33 cellular contexts compared by ENCODE assay signal in genomic region chr1:52654063-52654462, GRCh38. TPM values are rescaled to one million over a fixed set of nuclear protein-coding genes. Genes with fewer than 3 reads are reported as not detected.
"Had no signal": no experiment of that assay in that cellular context is flagged by ENCODE, and none has a peak within 500 bp of the region (broad histone marks: within the 10 kb centered on the region; RNA-seq: fewer than 3 reads in every experiment).

No MANE protein-coding gene starts in this region.

- H3K27ac ChIP-seq: cardiac muscle cell, esophagus muscularis mucosa, heart right ventricle, left lung, lower lobe of right lung, pancreas, prostate gland, skin epidermis, upper lobe of left lung, WERI-Rb-1 had no signal

- DNase-seq: activated CD4-positive, alpha-beta T cell treated with anti-CD3 and anti-CD28 coated beads, Interleukin-2, amount 50 U/mL, for 1 hour; activated CD8-positive, alpha-beta T cell treated with anti-CD3 and anti-CD28 coated beads for 36 hours; activated T-cell treated with anti-CD3 and anti-CD28 coated beads, Interleukin-2, amount 50 U/mL, for 4 hours; aorta; cortex of kidney; foreskin melanocyte; heart right ventricle; kidney glomerular epithelial cell; left lung; lower lobe of right lung; mesendoderm; nucleus accumbens; pancreas; retina; stimulated activated CD4-positive, alpha-beta T cell treated with anti-CD3 and anti-CD28 coated beads, Interleukin-12 subunit alpha, Interleukin-12 subunit beta, amount 100 ng/mL, for 4 hours; stimulated activated CD4-positive, alpha-beta T cell treated with anti-CD3 and anti-CD28 coated beads, Interleukin-4, amount 100 ng/mL, for 1 hour; stimulated activated naive CD8-positive, alpha-beta T cell treated with anti-CD3 and anti-CD28 coated beads, Interleukin-15, amount 100 ng/mL, for 72 hours; substantia nigra; T1000; upper lobe of left lung; WERI-Rb-1 had no signal

- H3K27me3 ChIP-seq: cardiac muscle cell, esophagus muscularis mucosa, heart right ventricle, left lung, pancreas, upper lobe of left lung had no signal

- H3K4me1 Mint-ChIP-seq: brain, neural crest cell had no signal

- H3K27ac Mint-ChIP-seq: activated CD8-positive, alpha-beta T cell treated with anti-CD3 and anti-CD28 coated beads for 36 hours; activated T-helper 2 cell treated with anti-CD3 and anti-CD28 coated beads, Interferon-gamma antibody, Interleukin-2, Interleukin-4, amounts not matched to agents 10 μg/mL and 5 μg/mL and 100 μg/mL, durations not matched to agents 14 hours and 24 hours and 36 hours; brain; stimulated activated naive CD8-positive, alpha-beta T cell treated with anti-CD3 and anti-CD28 coated beads, Interleukin-15, amount 100 ng/mL, for 72 hours; T-helper 1 cell treated with Interleukin-12 subunit alpha and Interleukin-12 subunit beta and Interleukin-4 antibody, amounts not matched to agents 30 μg/mL and 1 μg/mL, for 36 hours had no signal

- H3K9me3 Mint-ChIP-seq: activated CD8-positive, alpha-beta T cell treated with anti-CD3 and anti-CD28 coated beads for 36 hours; activated T-cell treated with anti-CD3 and anti-CD28 coated beads, Interleukin-2, amount 50 U/mL, for 4 hours; activated T-helper 2 cell treated with anti-CD3 and anti-CD28 coated beads, Interferon-gamma antibody, Interleukin-2, Interleukin-4, amounts not matched to agents 10 μg/mL and 5 μg/mL and 100 μg/mL, durations not matched to agents 14 hours and 24 hours and 36 hours; brain; neural crest cell; stimulated activated naive CD8-positive, alpha-beta T cell treated with anti-CD3 and anti-CD28 coated beads, Interleukin-15, amount 100 ng/mL, for 72 hours; T-helper 1 cell treated with Interleukin-12 subunit alpha and Interleukin-12 subunit beta and Interleukin-4 antibody, amounts not matched to agents 30 μg/mL and 1 μg/mL, for 36 hours had no signal

- H3K4me1 ChIP-seq: esophagus muscularis mucosa, heart right ventricle, left lung, lower lobe of right lung, prostate gland, upper lobe of left lung had no signal

- ATAC-seq: activated CD8-positive, alpha-beta T cell treated with anti-CD3 and anti-CD28 coated beads for 36 hours; activated T-cell treated with anti-CD3 and anti-CD28 coated beads, Interleukin-2, amount 50 U/mL, for 4 hours; heart right ventricle; left lung; lower lobe of right lung; pancreas; sciatic nerve; stimulated activated naive CD8-positive, alpha-beta T cell treated with anti-CD3 and anti-CD28 coated beads, Interleukin-15, amount 100 ng/mL, for 72 hours had no signal

- H3K36me3 Mint-ChIP-seq: brain had no signal

- H3K27me3 Mint-ChIP-seq: activated CD8-positive, alpha-beta T cell treated with anti-CD3 and anti-CD28 coated beads for 36 hours; activated naive CD8-positive, alpha-beta T cell; brain; stimulated activated naive CD8-positive, alpha-beta T cell treated with anti-CD3 and anti-CD28 coated beads, Interleukin-15, amount 100 ng/mL, for 72 hours had no signal

- H3K4me3 Mint-ChIP-seq: activated CD8-positive, alpha-beta T cell treated with anti-CD3 and anti-CD28 coated beads for 36 hours; activated naive CD8-positive, alpha-beta T cell; activated T-cell treated with anti-CD3 and anti-CD28 coated beads, Interleukin-2, amount 50 U/mL, for 4 hours; brain; neural crest cell; stimulated activated naive CD8-positive, alpha-beta T cell treated with anti-CD3 and anti-CD28 coated beads, Interleukin-15, amount 100 ng/mL, for 72 hours; T-helper 1 cell treated with Interleukin-12 subunit alpha and Interleukin-12 subunit beta and Interleukin-4 antibody, amounts not matched to agents 30 μg/mL and 1 μg/mL, for 36 hours had no signal

- H3K4me3 ChIP-seq: cardiac muscle cell, esophagus muscularis mucosa, heart right ventricle, left lung, lower lobe of right lung, pancreas, prostate gland, skin epidermis, upper lobe of left lung had no signal

- H3K36me3 ChIP-seq: cardiac muscle cell, esophagus muscularis mucosa, heart right ventricle, left lung, lower lobe of right lung, pancreas, prostate gland, upper lobe of left lung, WERI-Rb-1 had no signal

- H3K9me3 ChIP-seq: esophagus muscularis mucosa, heart right ventricle, left lung, lower lobe of right lung, pancreas, prostate gland, upper lobe of left lung had no signal

RNA-seq across cellular contexts. Expression of gene SHISAL2A, which starts 21.1 kb away (rescaled TPM):
- total RNA-seq: cardiac muscle cell, cerebellum, glomerular endothelial cell had no signal
- polyA plus RNA-seq: cardiac muscle cell had no signal
